ENCODE assay signal across 8 cellular contexts in the genomic region with DNA sequence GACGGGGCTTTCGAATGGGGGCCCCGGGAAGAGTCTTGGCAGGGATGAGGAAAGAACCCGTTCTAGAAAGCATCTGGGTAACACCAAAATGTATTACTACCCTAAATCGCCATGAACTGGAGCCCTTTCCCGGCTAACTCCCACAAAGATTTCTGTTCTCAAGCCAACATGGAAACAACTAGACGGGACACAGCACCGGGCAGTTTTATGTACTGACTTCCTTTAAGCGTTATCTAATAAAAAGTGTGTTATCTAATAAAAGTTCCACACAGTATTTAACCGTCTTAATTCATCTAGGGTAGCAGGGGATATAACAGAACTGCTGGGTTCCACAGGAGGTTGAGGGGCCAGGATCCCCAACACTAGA. TPM values are rescaled to one million over a fixed set of nuclear protein-coding genes. Genes with fewer than 3 reads are reported as not detected.
A peak's percentile ranks its signal among the peaks of the same experiment; 100 is the strongest.
DNase-seq lines count a peak whose midpoint lies in the region; ATAC-seq and TF ChIP-seq lines count a peak whose summit lies in the region.

No MANE protein-coding gene starts in this region.

- H3K4me1 ChIP-seq in colonic mucosa: peaks cover 4% of the 10 kb centered on the region
- no peaks in the 10 kb centered on the region for H3K4me1 ChIP-seq in aorta (ENCODE audit: control insufficient read depth in 1 of 2, insufficient read depth in 2 of 2, low read length in 2 of 2)

- H3K27me3 ChIP-seq in colonic mucosa: no peaks in the 10 kb centered on the region
- no peaks in the 10 kb centered on the region for H3K27me3 ChIP-seq in aorta (ENCODE audit: control insufficient read depth in 1 of 2, insufficient read depth in 2 of 2, low read length in 1 of 2)

- no peaks in the 10 kb centered on the region for H3K9me3 Mint-ChIP-seq in mesothelial cell of epicardium

- DNase-seq in Right ventricle myocardium superior (no peak), Right ventricle myocardium inferior (ENCODE audit: missing footprints) (no peak), colonic mucosa (no peak), mesothelial cell of epicardium (ENCODE audit: low spot score in 2 of 2, unreplicated experiment in 2 of 2) (no peak), aorta (no peak), retina (no peak), NCI-H2107 treated with DMSO at 0.1 percent for 48 hours (lab: John Stamatoyannopoulos, UW; ENCODE audit: unreplicated experiment) (no peak)

- WGBS in aorta, 2 donors: 2 to 4% methylated on average over 10 of the region's 10 CpGs

- no peak for TF ChIP-seq CTCF in colonic mucosa (IDR thresholded peaks at IDR 0.05)
- TF ChIP-seq CTCF in mesothelial cell of epicardium (IDR thresholded peaks at IDR 0.05; ENCODE audit: unreplicated experiment): no peak

- H3K4me1 Mint-ChIP-seq in mesothelial cell of epicardium: no peaks in the 10 kb centered on the region

- peak; percentile 17 for ATAC-seq in Right ventricle myocardium superior (ENCODE audit: poor library complexity)
- ATAC-seq in Right ventricle myocardium inferior: no peak
- peak; percentile 47 for ATAC-seq in aorta (ENCODE audit: low FRiP score)
- ATAC-seq in HG03139 (IDR thresholded peaks at IDR 0.05; ENCODE audit: unreplicated experiment): no peak

- H3K36me3 ChIP-seq in colonic mucosa (no peaks in the 10 kb centered on the region), aorta (ENCODE audit: control insufficient read depth in 1 of 2, insufficient read depth in 2 of 2, low read length in 1 of 2) (no peaks in the 10 kb centered on the region)

- peak overlapping the region; percentile 85 for H3K27ac ChIP-seq in colonic mucosa
- peak overlapping the region; percentile 84 to 86 for H3K27ac ChIP-seq in aorta (ENCODE audit: low read depth in 1 of 2, low read length in 2 of 2)

- intact Hi-C loops in Right ventricle myocardium superior (cut with DNase I) (loop anchor here (5.0 kb wide), 1 partner anchor 105 kb away; a partner anchor contains a TSS), Right ventricle myocardium inferior (cut with DNase I) (loop anchor here (2.0 kb wide), 1 partner anchor 105 kb away; no protein-coding TSS in a partner anchor), colonic mucosa (cut with DNase I) (loop anchor here (5.0 kb wide), 1 partner anchor 105 kb away; a partner anchor contains a TSS), aorta (cut with DNase I) (loop anchor here in 1 of 2 donors (2.0 kb wide), 2 partner anchors 63 to 105 kb away; a partner anchor contains a TSS)

- peak overlapping the region; percentile 70 to 77 for H3K9ac ChIP-seq in colonic mucosa (ENCODE audit: low read depth in 2 of 2, low read length in 2 of 2)

- H3K27me3 Mint-ChIP-seq in mesothelial cell of epicardium (ENCODE audit: low read depth): no peaks in the 10 kb centered on the region

- peak overlapping the region; percentile 44 for H3K4me3 ChIP-seq in colonic mucosa
- peak overlapping the region; percentile 10 to 12 for H3K4me3 ChIP-seq in aorta (ENCODE audit: low read length in 2 of 2)

- H3K36me3 Mint-ChIP-seq in mesothelial cell of epicardium: peaks cover 33% of the 10 kb centered on the region

- peak overlapping the region; percentile 31 for H3K4me3 Mint-ChIP-seq in mesothelial cell of epicardium

- H3K9me3 ChIP-seq in colonic mucosa (no peaks in the 10 kb centered on the region), aorta (ENCODE audit: control insufficient read depth, low read length) (no peaks in the 10 kb centered on the region)

- no peak overlapping the region for H3K27ac Mint-ChIP-seq in mesothelial cell of epicardium

RNA-seq across cellular contexts. Expression of a gene that starts 0.3 kb away (rescaled TPM):
- total RNA-seq in Right ventricle myocardium superior: 2.6 TPM
- total RNA-seq in Right ventricle myocardium inferior: 2.1 TPM
- total RNA-seq in colonic mucosa: 1 to 10 TPM; 3.1 to 4.2 TPM
- 13.2 to 14.7 TPM (median 13.4 TPM) in 3 replicates for total RNA-seq in mesothelial cell of epicardium
- total RNA-seq in aorta: 1 to 10 TPM; 4.3 to 5.9 TPM
- 1 to 10 TPM; 3.8 to 8.0 TPM for polyA plus RNA-seq in aorta

Comparison
In these comparisons a context has a peak if more than half of its experiments do, and no peak if none do; other contexts are left out.
1. ATAC-seq: peak in Right ventricle myocardium superior (single experiment) and aorta (single experiment); none in Right ventricle myocardium inferior (single experiment) and HG03139 (single experiment).